ENCODE assay signal across 27 cellular contexts in genomic region chr11:102431404-102431803, GRCh38. TPM values are rescaled to one million over a fixed set of nuclear protein-coding genes. Genes with fewer than 3 reads are reported as not detected.
DNase-seq lines count a peak whose midpoint lies in the region; ATAC-seq, FAIRE-seq and TF ChIP-seq lines count a peak whose summit lies in the region.
"Had no signal": no experiment of that assay in that cellular context is flagged by ENCODE, and none has a peak within 500 bp of the region (broad histone marks: within the 10 kb centered on the region; RNA-seq: fewer than 3 reads in every experiment).

No MANE protein-coding gene starts in this region.

- peaks cover 37% of the 10 kb centered on the region for H3K9me3 Mint-ChIP-seq in activated naive CD8-positive, alpha-beta T cell treated with anti-CD3 and anti-CD28 coated beads, Interleukin-2, amount 50 U/mL, for 24 hours

- H3K4me2 ChIP-seq in HepG2 (ENCODE audit: low read depth, low read length): no peak overlapping the region

- no peak for ATAC-seq in HepG2
- no peak for ATAC-seq in right lobe of liver
- no peak for ATAC-seq in activated naive CD8-positive, alpha-beta T cell treated with anti-CD3 and anti-CD28 coated beads, Interleukin-2, amount 50 U/mL, for 24 hours
- ATAC-seq in GM21360 (IDR thresholded peaks at IDR 0.05; ENCODE audit: unreplicated experiment): no peak
- ATAC-seq: mucosa of descending colon, sciatic nerve had no signal

- no peak overlapping the region for H2AFZ ChIP-seq in HepG2 (ENCODE audit: low read length)

- TF ChIP-seq CTCF in HepG2 (CRISPR knock-in tag; IDR thresholded peaks at IDR 0.05) (no peak), right lobe of liver (IDR thresholded peaks at IDR 0.05) (no peak)

- H3K27me3 ChIP-seq in HepG2 (ENCODE audit: control insufficient read depth in 1 of 2, insufficient read depth in 2 of 2, low read length in 2 of 2) (no peaks in the 10 kb centered on the region), right lobe of liver (no peaks in the 10 kb centered on the region)
- H3K27me3 ChIP-seq: ascending aorta, SJCRH30, thyroid gland had no signal

- H3K36me3 ChIP-seq in HepG2 (replicated peaks in 1 of 2; ENCODE audit: control insufficient read depth in 1 of 2, insufficient read depth in 2 of 2, low read length in 2 of 2): peaks cover 21 to 83% of the 10 kb centered on the region in 2 experiments
- no peaks in the 10 kb centered on the region for H3K36me3 ChIP-seq in right lobe of liver
- H3K36me3 ChIP-seq: ascending aorta had no signal

- peaks cover 90% of the 10 kb centered on the region for H4K20me1 ChIP-seq in HepG2 (ENCODE audit: insufficient read depth, low read length)

- peaks cover 21% of the 10 kb centered on the region; the same call in 1 of the 2 replicates for H3K9me3 ChIP-seq in HepG2 (ENCODE audit: low read length)
- H3K9me3 ChIP-seq in right lobe of liver: no peaks in the 10 kb centered on the region
- H3K9me3 ChIP-seq: ascending aorta, SJCRH30, thyroid gland had no signal

- TF ChIP-seq EP300 in HepG2 (IDR thresholded peaks at IDR 0.05; ENCODE audit: low read depth in 2 of 2, low read length in 2 of 2) (no peak), HepG2 (CRISPR knock-in tag; IDR thresholded peaks at IDR 0.05; ENCODE audit: borderline replicate concordance) (no peak)

- H3K4me1 ChIP-seq in HepG2 (ENCODE audit: insufficient read depth, low read length) (peaks cover 60% of the 10 kb centered on the region), right lobe of liver (peaks cover 0 to 17% (median 0%) of the 10 kb centered on the region in 4 donors)

- H3K36me3 Mint-ChIP-seq in activated naive CD8-positive, alpha-beta T cell treated with anti-CD3 and anti-CD28 coated beads, Interleukin-2, amount 50 U/mL, for 24 hours (ENCODE audit: low read depth): peaks cover 76% of the 10 kb centered on the region

- H3K9ac ChIP-seq in HepG2 (ENCODE audit: insufficient read depth, low read depth, low read length): no peak overlapping the region

- no peak for TF ChIP-seq POLR2A in HepG2 (IDR thresholded peaks at IDR 0.05; ENCODE audit: insufficient read depth in 1 of 2, low read depth in 2 of 2, low read length in 2 of 2)
- TF ChIP-seq POLR2A in right lobe of liver (IDR thresholded peaks at IDR 0.05): no peak

- CTCF ChIA-PET in HepG2 (lab: Yijun Ruan, JAX; ENCODE audit: low intra/inter-chr PET ratio, low total read pairs): no interaction called here

- in situ Hi-C loops in HepG2 (cut with HindIII; ENCODE audit: extremely low pct_ligation_motif_present, low pct_unique_long_range_greater_than_20kb): no loop called here

- H3K27me3 Mint-ChIP-seq in activated naive CD8-positive, alpha-beta T cell treated with anti-CD3 and anti-CD28 coated beads, Interleukin-2, amount 50 U/mL, for 24 hours: no peaks in the 10 kb centered on the region
- H3K27me3 Mint-ChIP-seq: activated CD4-positive, alpha-beta T cell treated with anti-CD3 and anti-CD28 coated beads, Interleukin-2, amount 10 ng/mL, durations not matched to agents 7 days and 5 days; dendritic cell treated with granulocyte-macrophage colony-stimulating factor and Interleukin-4, amounts not matched to agents 40 ng/mL and 50 ng/mL, for 4 days; stimulated activated naive CD8-positive, alpha-beta T cell treated with anti-CD3 and anti-CD28 coated beads, Interleukin-15, amount 100 ng/mL, for 72 hours had no signal

- TF ChIP-seq RAD21 in HepG2 (CRISPR knock-in tag; IDR thresholded peaks at IDR 0.05): no peak

- H3K79me2 ChIP-seq in HepG2 (ENCODE audit: insufficient read depth, low read length): peaks cover 95% of the 10 kb centered on the region

- 97% methylated on average over 2 of the region's 2 CpGs for WGBS in HepG2 (ENCODE audit: low lambda C conversion rate)
- WGBS in right lobe of liver (ENCODE audit: insufficient coverage, low coverage, low lambda C conversion rate, missing lambda C conversion rate): 100% methylated on average over 2 of the region's 2 CpGs

- FAIRE-seq in HepG2 (lab: Jason Lieb, UNC) (no peak), HTR-8/SVneo (lab: Jason Lieb, UNC) (peak; percentile 23)
- FAIRE-seq: endometrium, G401.6, H1, islet of Langerhans, RCC 7860 had no signal

- peak overlapping the region; percentile 64 for H3K27ac Mint-ChIP-seq in activated naive CD8-positive, alpha-beta T cell treated with anti-CD3 and anti-CD28 coated beads, Interleukin-2, amount 50 U/mL, for 24 hours

- POLR2A ChIA-PET in HepG2 (lab: Yijun Ruan, JAX): no interaction called here

- H3K4me3 ChIP-seq in HepG2 (replicated peaks in 1 of 3; ENCODE audit: insufficient read depth in 1 of 3, low read depth in 2 of 3, low read length in 3 of 3) (no peak overlapping the region), right lobe of liver (no peak overlapping the region)
- H3K4me3 ChIP-seq: ascending aorta, mucosa of descending colon, SJCRH30, thyroid gland had no signal

- H3K4me3 Mint-ChIP-seq in activated naive CD8-positive, alpha-beta T cell treated with anti-CD3 and anti-CD28 coated beads, Interleukin-2, amount 50 U/mL, for 24 hours: no peak overlapping the region
- H3K4me3 Mint-ChIP-seq: activated CD4-positive, alpha-beta T cell treated with anti-CD3 and anti-CD28 coated beads, Interleukin-2, amount 10 ng/mL, durations not matched to agents 7 days and 5 days had no signal

- intact Hi-C loops in HepG2 (cut with micrococcal nuclease; ENCODE audit: unreplicated experiment) (loop anchor here (2.0 kb wide), 1 partner anchor 63 kb away; no protein-coding TSS in a partner anchor), right lobe of liver (cut with DNase I) (no loop called here)

- H3K4me1 Mint-ChIP-seq in activated naive CD8-positive, alpha-beta T cell treated with anti-CD3 and anti-CD28 coated beads, Interleukin-2, amount 50 U/mL, for 24 hours: peaks cover 79% of the 10 kb centered on the region

- BruUV-seq in HepG2 (replicated peaks; lab: Mats Ljungman, UMichigan): no TSS peak

- H3K27ac ChIP-seq in HepG2 (ENCODE audit: extremely low read length, insufficient read depth, low read length) (no peak overlapping the region), right lobe of liver (no peak overlapping the region)
- H3K27ac ChIP-seq: ascending aorta, SJCRH30 had no signal

- DNase-seq in HepG2 (ENCODE audit: low spot score) (no peak), right lobe of liver (no peak), HTR-8/SVneo (ENCODE audit: insufficient read length, low spot score) (no peak), cortex of kidney (lab: John Stamatoyannopoulos, UW) (no peak), NCI-H2029 (lab: John Stamatoyannopoulos, UW) (no peak)
- DNase-seq in activated naive CD8-positive, alpha-beta T cell treated with anti-CD3 and anti-CD28 coated beads, Interleukin-2, amount 50 U/mL, for 24 hours: no peak
- DNase-seq: activated CD4-positive, alpha-beta T cell treated with anti-CD3 and anti-CD28 coated beads, Interleukin-2, amount 10 ng/mL, durations not matched to agents 7 days and 5 days; activated CD8-positive, alpha-beta memory T cell treated with anti-CD3 and anti-CD28 coated beads, Interleukin-2, amount 50 U/mL, for 48 hours; activated gamma-delta T cell; DMS153; mucosa of descending colon; NCI-H1436 treated with DMSO at 0.1 percent for 48 hours; NCI-H510A treated with DMSO at 0.1 percent for 48 hours; NK-92 treated with Interleukin-12 subunit alpha and Interleukin-12 subunit beta, amount 100 ng/mL, for 24 hours; SJCRH30; stimulated activated CD4-positive, alpha-beta T cell treated with anti-CD3 and anti-CD28 coated beads, Interleukin-15, amount 100 ng/mL, for 24 hours; stimulated activated naive CD8-positive, alpha-beta T cell treated with anti-CD3 and anti-CD28 coated beads, Interleukin-15, amount 100 ng/mL, for 72 hours; thyroid gland had no signal

TF ChIP-seq in HepG2, 621 proteins besides CTCF, POLR2A, EP300 and RAD21 (continues in another document):
- TF ChIP-seq KLF13 (CRISPR knock-in tag; IDR thresholded peaks at IDR 0.05) (no peak), ZSCAN5A (CRISPR knock-in tag; IDR thresholded peaks at IDR 0.05; ENCODE audit: borderline replicate concordance) (0 out of 2 replicates have a peak, but pooled peaks have one; percentile 32), MAFG (CRISPR knock-in tag; IDR thresholded peaks at IDR 0.05) (no peak), CBX5 (CRISPR knock-in tag; IDR thresholded peaks at IDR 0.05; ENCODE audit: borderline replicate concordance) (no peak), SETDB1 (CRISPR knock-in tag; IDR thresholded peaks at IDR 0.05; ENCODE audit: borderline replicate concordance) (no peak)

RNA-seq across cellular contexts. Expression of gene TMEM123, which starts 21.2 kb away (rescaled TPM):
- total RNA-seq in HepG2 (2016; rRNA removed; fragmentation: Illumina TruSeq; extraction: Trizol) (265 and 365 TPM in 2 replicates), right lobe of liver (100 to 1,000 TPM; 173 to 557 (median 229) TPM)
- total RNA-seq in HepG2 (2016; cell fraction: cytosol; rRNA removed; fragmentation: Illumina TruSeq; extraction: Trizol; ENCODE audit: low read depth): 106 and 111 TPM in 2 replicates
- 253 and 367 TPM in 2 replicates for total RNA-seq in HepG2 (2016; cell fraction: insoluble cytoplasmic fraction; rRNA removed; fragmentation: Illumina TruSeq; extraction: Trizol)
- total RNA-seq in HepG2 (2016; cell fraction: membrane; rRNA removed; fragmentation: Illumina TruSeq; extraction: Trizol): 267 and 271 TPM in 2 replicates
- total RNA-seq in HepG2 (2016; cell fraction: nucleus; rRNA removed; fragmentation: Illumina TruSeq; extraction: Trizol): 271 and 302 TPM in 2 replicates
- polyA plus RNA-seq in HepG2 (2011; rRNA removed): 2,108 and 2,761 TPM in 2 replicates
- polyA plus RNA-seq in HepG2 (2011; cell fraction: cytosol; rRNA removed): 1,026 and 1,553 TPM in 2 replicates
- 209 and 224 TPM in 2 replicates for polyA plus RNA-seq in HepG2 (2011; cell fraction: nucleus; rRNA removed)
- 787 and 938 TPM in 2 replicates for polyA plus RNA-seq in HepG2 (2012)
- 159 and 182 TPM in 2 replicates for polyA plus RNA-seq in HepG2 (2016; cell fraction: cytosol; fragmentation: Illumina TruSeq; extraction: Trizol; ENCODE audit: low read depth)
- polyA plus RNA-seq in HepG2 (2016; cell fraction: insoluble cytoplasmic fraction; fragmentation: Illumina TruSeq; extraction: Trizol; ENCODE audit: low read depth): 316 and 330 TPM in 2 replicates
- 230 and 256 TPM in 2 replicates for polyA plus RNA-seq in HepG2 (2016; cell fraction: membrane; fragmentation: Illumina TruSeq; extraction: Trizol; ENCODE audit: low read depth)
- 368 and 391 TPM in 2 replicates for polyA plus RNA-seq in HepG2 (2016; cell fraction: nucleus; fragmentation: Illumina TruSeq; extraction: Trizol; ENCODE audit: insufficient read depth, low read depth)
- 117 and 454 TPM in 2 replicates for polyA minus RNA-seq in HepG2 (2011; rRNA and poly(A)+ RNA removed; ENCODE audit: low replicate concordance)
- 1,086 and 1,277 TPM in 2 replicates for polyA minus RNA-seq in HepG2 (2011; cell fraction: cytosol; rRNA and poly(A)+ RNA removed)
- 441 and 760 TPM in 2 replicates for polyA minus RNA-seq in HepG2 (2011; cell fraction: nucleus; rRNA and poly(A)+ RNA removed)
